In the genomic region with DNA sequence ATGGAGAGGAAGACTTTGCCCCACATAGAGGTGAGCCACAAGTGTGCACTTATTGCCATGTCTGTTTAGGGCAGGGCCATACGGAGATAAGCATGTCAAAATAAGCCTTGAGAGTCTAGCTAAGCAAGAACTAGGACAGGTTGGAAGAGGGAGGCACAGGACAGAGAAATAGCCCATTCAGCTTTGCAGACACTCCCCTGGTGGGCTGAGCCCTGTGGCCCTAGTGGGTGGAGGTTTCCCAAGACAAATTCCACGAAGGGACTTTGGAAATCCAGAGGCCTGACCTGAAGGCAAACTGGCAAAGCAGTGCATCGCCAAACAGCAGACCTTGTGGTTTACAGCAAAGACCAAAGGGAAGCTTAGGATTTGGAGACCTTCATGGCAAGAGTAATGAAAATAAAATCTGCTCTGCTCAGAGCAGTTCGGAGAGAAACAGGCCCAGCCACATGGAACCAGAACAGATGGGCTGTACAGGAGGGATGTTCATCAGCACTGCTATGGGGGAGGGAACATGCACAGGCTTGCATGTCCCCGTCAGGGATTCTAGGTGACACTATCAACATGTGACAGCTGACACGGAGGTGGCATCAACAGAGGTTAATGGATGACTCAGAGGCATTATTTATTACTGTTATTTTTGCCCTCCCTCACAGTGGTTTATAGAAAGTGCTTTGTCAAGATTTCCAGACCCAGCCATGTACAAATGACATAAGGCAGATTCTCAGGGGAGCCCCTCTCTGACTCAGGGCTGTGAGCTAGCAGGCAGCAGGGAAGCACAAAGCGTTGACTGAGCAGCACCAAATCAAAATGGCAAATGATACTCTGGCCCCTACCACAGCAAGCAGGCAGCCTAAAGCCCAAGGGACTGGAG, we compare ENCODE assay signal across 8 cellular contexts.
DNase-seq lines count a peak whose midpoint lies in the region; ATAC-seq and TF ChIP-seq lines count a peak whose summit lies in the region.

No MANE protein-coding gene starts in this region.

- peaks cover 2% of the 10 kb centered on the region; the same call in 1 of the 2 replicates for H3K4me1 ChIP-seq in Panc1 (ENCODE audit: control insufficient read depth, insufficient read depth, low read length)
- H3K4me1 ChIP-seq in smooth muscle cell (ENCODE audit: low read depth), result peaks cover 5% of the 10 kb centered on the region

- peak overlapping the region; percentile 81 for H3K9ac ChIP-seq in smooth muscle cell (ENCODE audit: low read depth)

- TF ChIP-seq CTCF in Panc1 (IDR thresholded peaks at IDR 0.05) (no peak), foreskin fibroblast (IDR thresholded peaks at IDR 0.05; ENCODE audit: low read depth, low read length) (no peak), smooth muscle cell (IDR thresholded peaks at IDR 0.05; ENCODE audit: borderline replicate concordance, insufficient read depth, poor library complexity, severe bottlenecking) (no peak)

- DNase-seq in AG08396 (ENCODE audit: low spot score), result peak; percentile 45
- DNase-seq in Panc1 (ENCODE audit: low read depth, low spot score), result no peak
- DNase-seq in foreskin fibroblast, result peak; percentile 63 to 76
- no peak for DNase-seq in smooth muscle cell (lab: John Stamatoyannopoulos, UW; ENCODE audit: unreplicated experiment)
- no peak for DNase-seq in foreskin melanocyte
- DNase-seq in NCI-H1092 (lab: John Stamatoyannopoulos, UW), result no peak

- in situ Hi-C loops in Panc1 (cut with HindIII; ENCODE audit: low pct_unique_long_range_greater_than_20kb, low sequenced_read_pairs), result no loop called here

- intact Hi-C loops in Panc1 (cut with micrococcal nuclease; ENCODE audit: unreplicated experiment), result no loop called here

- H3K27me3 ChIP-seq in Panc1 (ENCODE audit: control insufficient read depth, insufficient read depth, low read length) (no peaks in the 10 kb centered on the region), smooth muscle cell (ENCODE audit: low read depth) (no peaks in the 10 kb centered on the region)

- H3K4me2 ChIP-seq in smooth muscle cell, result peak overlapping the region; percentile 74

- POLR2A ChIA-PET in Panc1 (lab: Charles Lee), result no interaction called here

- peak; percentile 53 for ATAC-seq in GM18508 (IDR thresholded peaks at IDR 0.05; ENCODE audit: insufficient read depth, unreplicated experiment)
- peak; percentile 65 for ATAC-seq in HG02763 (IDR thresholded peaks at IDR 0.05; ENCODE audit: unreplicated experiment)
- ATAC-seq in Panc1, result peak; percentile 33; the same call in 1 of the 2 replicates

- H3K36me3 ChIP-seq in Panc1 (ENCODE audit: control insufficient read depth, insufficient read depth, low read length), result no peaks in the 10 kb centered on the region
- no peaks in the 10 kb centered on the region for H3K36me3 ChIP-seq in smooth muscle cell (ENCODE audit: low read depth)

- BruUV-seq in Panc1 (replicated peaks; lab: Mats Ljungman, UMichigan), result no TSS peak

- no peaks in the 10 kb centered on the region for H4K20me1 ChIP-seq in smooth muscle cell (ENCODE audit: low read depth)

- H3K27ac ChIP-seq in Panc1 (ENCODE audit: low read length) (peak overlapping the region; percentile 20; the same call in 1 of the 2 replicates), smooth muscle cell (ENCODE audit: low read depth) (peak overlapping the region; percentile 96)

- H3K9me3 ChIP-seq in Panc1 (ENCODE audit: control insufficient read depth, insufficient read depth, low read depth, low read length) (no peaks in the 10 kb centered on the region), smooth muscle cell (replicated peaks; ENCODE audit: low read depth) (no peaks in the 10 kb centered on the region)

- H3K79me2 ChIP-seq in smooth muscle cell (ENCODE audit: low read depth), result no peaks in the 10 kb centered on the region

- H2AFZ ChIP-seq in smooth muscle cell (ENCODE audit: low read depth), result no peak overlapping the region

- H3K4me3 ChIP-seq in Panc1 (ENCODE audit: low read depth in 2 of 2, low read length in 2 of 2) (no peak overlapping the region), foreskin fibroblast (ENCODE audit: low read depth in 1 of 2, low read length in 2 of 2) (no peak overlapping the region), smooth muscle cell (no peak overlapping the region)

- peaks cover 14% of the 10 kb centered on the region for H3F3A ChIP-seq in smooth muscle cell (ENCODE audit: low read depth)

- CTCF ChIA-PET in Panc1 (lab: Charles Lee), result no interaction called here

- WGBS in smooth muscle cell (ENCODE audit: low lambda C conversion rate), result 10% methylated on average over 7 of the region's 7 CpGs

Comparison
In these comparisons a context has a peak if more than half of its experiments do, and no peak if none do; other contexts are left out.
1. DNase-seq: peak in AG08396 (single experiment) and foreskin fibroblast (2 of 2); none in Panc1 (single experiment), smooth muscle cell (single experiment), foreskin melanocyte (single experiment) and NCI-H1092 (single experiment).
2. Peak in every context shown above with its lines, with median percentiles within 50 percentile points of each other: ATAC-seq.